Comparison of ENCODE assay signal across 15 cellular contexts in the genomic region with DNA sequence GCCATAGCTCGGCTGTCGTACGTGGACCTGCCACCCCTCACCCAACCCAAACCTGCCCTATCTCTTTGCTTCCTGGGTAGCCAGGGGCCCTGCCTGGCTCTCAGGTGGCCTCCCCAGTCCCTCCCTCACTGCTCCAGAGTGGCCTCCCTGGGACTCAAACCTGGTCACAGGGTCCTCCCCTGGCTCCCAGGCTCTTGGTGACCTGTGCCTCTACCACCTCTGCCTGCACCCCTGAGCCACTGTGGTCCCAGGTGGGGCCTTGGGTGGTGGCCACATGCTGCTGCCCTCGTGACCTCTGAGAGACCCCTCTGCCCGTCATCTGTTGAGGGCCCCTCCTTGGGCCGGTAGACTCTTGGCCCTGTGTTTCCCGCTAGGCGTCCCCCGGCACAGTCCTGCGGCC.
DNase-seq lines count a peak whose midpoint lies in the region; ATAC-seq and TF ChIP-seq lines count a peak whose summit lies in the region.
"Had no signal": no experiment of that assay in that cellular context is flagged by ENCODE, and none has a peak within 500 bp of the region (broad histone marks: within the 10 kb centered on the region; RNA-seq: fewer than 3 reads in every experiment).

No MANE protein-coding gene starts in this region.

- no peaks in the 10 kb centered on the region for H3K9me3 Mint-ChIP-seq in activated CD4-positive, alpha-beta T cell treated with anti-CD3 and anti-CD28 coated beads, Interleukin-2, amount 10 ng/mL, durations not matched to agents 7 days and 5 days
- H3K9me3 Mint-ChIP-seq: CD4-positive, alpha-beta T cell; H9 had no signal

- no peak for TF ChIP-seq CTCF in right lobe of liver (IDR thresholded peaks at IDR 0.05)
- no peak for TF ChIP-seq CTCF in spleen (IDR thresholded peaks at IDR 0.05 in 8 of 11, conservative IDR thresholded peaks at IDR 0.05 in 3 of 11)

- H3K27me3 Mint-ChIP-seq in activated CD4-positive, alpha-beta T cell treated with anti-CD3 and anti-CD28 coated beads, Interleukin-2, amount 10 ng/mL, durations not matched to agents 7 days and 5 days = no peaks in the 10 kb centered on the region
- H3K27me3 Mint-ChIP-seq: CD4-positive, alpha-beta T cell had no signal

- no peak for ATAC-seq in right lobe of liver

- CTCF ChIA-PET in activated CD4-positive, alpha-beta T cell treated with anti-CD3 and anti-CD28 coated beads, Interleukin-2, amount 10 ng/mL, durations not matched to agents 7 days and 5 days (lab: Charles Lee) = no interaction called here

- H3K27ac Mint-ChIP-seq in activated CD4-positive, alpha-beta T cell treated with anti-CD3 and anti-CD28 coated beads, Interleukin-2, amount 10 ng/mL, durations not matched to agents 7 days and 5 days = peak overlapping the region; percentile 19
- H3K27ac Mint-ChIP-seq: CD4-positive, alpha-beta T cell; H9 had no signal

- H3K36me3 ChIP-seq in right lobe of liver = peaks cover 0 to 36% (median 13%) of the 10 kb centered on the region in 4 donors
- H3K36me3 ChIP-seq in spleen = peaks cover 0 to 40% (median 1%) of the 10 kb centered on the region in 6 donors

- no peaks in the 10 kb centered on the region for H3K27me3 ChIP-seq in right lobe of liver
- H3K27me3 ChIP-seq in spleen (replicated peaks in 1 of 7) = peaks cover 0 to 22% (median 0%) of the 10 kb centered on the region in 7 donors

- H3K4me1 Mint-ChIP-seq in activated CD4-positive, alpha-beta T cell treated with anti-CD3 and anti-CD28 coated beads, Interleukin-2, amount 10 ng/mL, durations not matched to agents 7 days and 5 days = peaks cover 11% of the 10 kb centered on the region

- 93% methylated on average over 5 of the region's 10 CpGs for WGBS in right lobe of liver (ENCODE audit: insufficient coverage, low coverage, low lambda C conversion rate, missing lambda C conversion rate)
- WGBS in spleen, 5 donors = 89 to 94% (median 93%) methylated on average over 9 to 10 of the region's 10 CpGs

- H3K9me3 ChIP-seq in right lobe of liver (no peaks in the 10 kb centered on the region), spleen (no peaks in the 10 kb centered on the region)
- H3K9me3 ChIP-seq: A549 had no signal

- H3K4me3 ChIP-seq in right lobe of liver = no peak overlapping the region
- H3K4me3 ChIP-seq in spleen = no peak overlapping the region
- H3K4me3 ChIP-seq: A549 had no signal

- H3K27ac ChIP-seq in angular gyrus (ENCODE audit: low read depth, low read length) = peak overlapping the region; percentile 17
- H3K27ac ChIP-seq in right lobe of liver = peak overlapping the region in 2 of 3 donors; percentile 41 to 57
- H3K27ac ChIP-seq in spleen = no peak overlapping the region
- H3K27ac ChIP-seq: 22Rv1, A549, C4-2B had no signal

- intact Hi-C loops in right lobe of liver (cut with DNase I) = loop anchor here in 1 of 2 donors (5.0 to 10.0 kb wide), 2 partner anchors 78 to 106 kb away; a partner anchor contains a TSS
- intact Hi-C loops in spleen (cut with DNase I; ENCODE audit: low total_unique reads) = no loop called here

- POLR2A ChIA-PET in activated CD4-positive, alpha-beta T cell treated with anti-CD3 and anti-CD28 coated beads, Interleukin-2, amount 10 ng/mL, durations not matched to agents 7 days and 5 days (lab: Charles Lee) = no interaction called here

- DNase-seq in activated CD4-positive, alpha-beta T cell treated with anti-CD3 and anti-CD28 coated beads, Interleukin-2, amount 10 ng/mL, durations not matched to agents 7 days and 5 days = no peak
- no peak for DNase-seq in activated CD4-positive, alpha-beta T cell treated with anti-CD3 and anti-CD28 coated beads for 48 hours
- DNase-seq in right lobe of liver = no peak
- DNase-seq in NCI-H2171 (lab: John Stamatoyannopoulos, UW) = no peak
- DNase-seq in DMS 273 (lab: John Stamatoyannopoulos, UW; ENCODE audit: unreplicated experiment) = no peak
- no peak for DNase-seq in spleen
- DNase-seq: AML-193; CD4-positive, alpha-beta T cell; DMS79 treated with DMSO at 0.1 percent for 48 hours; GF-D8; H9 had no signal

- H3K4me3 Mint-ChIP-seq in activated CD4-positive, alpha-beta T cell treated with anti-CD3 and anti-CD28 coated beads, Interleukin-2, amount 10 ng/mL, durations not matched to agents 7 days and 5 days = no peak overlapping the region
- H3K4me3 Mint-ChIP-seq: CD4-positive, alpha-beta T cell; H9 had no signal

- TF ChIP-seq POLR2A in right lobe of liver (IDR thresholded peaks at IDR 0.05) = no peak
- no peak for TF ChIP-seq POLR2A in spleen (IDR thresholded peaks at IDR 0.05)

- H3K36me3 Mint-ChIP-seq in activated CD4-positive, alpha-beta T cell treated with anti-CD3 and anti-CD28 coated beads, Interleukin-2, amount 10 ng/mL, durations not matched to agents 7 days and 5 days (ENCODE audit: low read depth) = no peaks in the 10 kb centered on the region

- H3K4me1 ChIP-seq in right lobe of liver (peaks cover 0 to 39% (median 17%) of the 10 kb centered on the region in 4 donors), spleen (peaks cover 9 to 60% (median 36%) of the 10 kb centered on the region in 6 donors)

Comparison
In these comparisons a context has a peak if more than half of its experiments do, and no peak if none do; other contexts are left out.
1. H3K27ac ChIP-seq: peak in angular gyrus (single experiment) and right lobe of liver (2 of 3); none in spleen (0 of 8).